In the genomic region with DNA sequence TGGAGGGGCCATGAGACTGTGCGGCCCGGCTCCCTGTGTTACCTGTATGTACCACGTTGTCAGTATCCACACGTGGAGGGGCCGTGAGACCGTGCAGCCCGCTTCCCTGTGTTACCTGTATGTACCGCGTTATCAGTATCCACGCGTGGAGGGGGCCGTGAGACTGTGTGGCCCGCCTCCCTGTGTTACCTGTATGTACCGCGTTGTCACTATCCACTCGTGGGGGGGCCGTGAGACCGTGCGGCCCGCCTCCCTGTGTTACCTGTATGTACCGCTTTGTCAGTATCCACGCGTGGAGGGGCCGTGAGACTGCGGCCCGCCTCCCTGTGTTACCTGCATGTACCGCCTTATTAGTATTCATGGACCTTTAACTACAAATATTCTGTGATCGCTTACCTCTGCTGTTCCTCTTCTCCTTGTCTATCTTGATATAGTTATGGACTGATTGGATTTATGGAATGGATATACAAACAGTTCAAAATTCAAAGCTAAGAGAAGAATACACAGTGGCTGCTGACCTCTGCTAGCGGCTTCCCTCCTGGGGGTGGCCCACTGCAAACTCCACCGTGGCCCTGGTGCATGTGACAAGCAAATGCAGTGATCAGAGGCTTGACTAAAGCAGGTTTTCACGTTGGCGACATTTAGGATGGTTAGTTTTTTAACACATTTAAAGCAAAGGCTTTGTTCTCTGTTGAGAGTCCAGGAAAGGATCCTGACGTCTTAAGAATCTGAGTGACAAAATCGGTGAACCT, we compare ENCODE assay signal across 1 cellular context.
TF ChIP-seq lines count a peak whose summit lies in the region.

No MANE protein-coding gene starts in this region.

TF ChIP-seq in GM23338, 12 proteins besides CTCF, POLR2A, EP300 and RAD21 (continued from another document):
- TF ChIP-seq, protein P1, sequence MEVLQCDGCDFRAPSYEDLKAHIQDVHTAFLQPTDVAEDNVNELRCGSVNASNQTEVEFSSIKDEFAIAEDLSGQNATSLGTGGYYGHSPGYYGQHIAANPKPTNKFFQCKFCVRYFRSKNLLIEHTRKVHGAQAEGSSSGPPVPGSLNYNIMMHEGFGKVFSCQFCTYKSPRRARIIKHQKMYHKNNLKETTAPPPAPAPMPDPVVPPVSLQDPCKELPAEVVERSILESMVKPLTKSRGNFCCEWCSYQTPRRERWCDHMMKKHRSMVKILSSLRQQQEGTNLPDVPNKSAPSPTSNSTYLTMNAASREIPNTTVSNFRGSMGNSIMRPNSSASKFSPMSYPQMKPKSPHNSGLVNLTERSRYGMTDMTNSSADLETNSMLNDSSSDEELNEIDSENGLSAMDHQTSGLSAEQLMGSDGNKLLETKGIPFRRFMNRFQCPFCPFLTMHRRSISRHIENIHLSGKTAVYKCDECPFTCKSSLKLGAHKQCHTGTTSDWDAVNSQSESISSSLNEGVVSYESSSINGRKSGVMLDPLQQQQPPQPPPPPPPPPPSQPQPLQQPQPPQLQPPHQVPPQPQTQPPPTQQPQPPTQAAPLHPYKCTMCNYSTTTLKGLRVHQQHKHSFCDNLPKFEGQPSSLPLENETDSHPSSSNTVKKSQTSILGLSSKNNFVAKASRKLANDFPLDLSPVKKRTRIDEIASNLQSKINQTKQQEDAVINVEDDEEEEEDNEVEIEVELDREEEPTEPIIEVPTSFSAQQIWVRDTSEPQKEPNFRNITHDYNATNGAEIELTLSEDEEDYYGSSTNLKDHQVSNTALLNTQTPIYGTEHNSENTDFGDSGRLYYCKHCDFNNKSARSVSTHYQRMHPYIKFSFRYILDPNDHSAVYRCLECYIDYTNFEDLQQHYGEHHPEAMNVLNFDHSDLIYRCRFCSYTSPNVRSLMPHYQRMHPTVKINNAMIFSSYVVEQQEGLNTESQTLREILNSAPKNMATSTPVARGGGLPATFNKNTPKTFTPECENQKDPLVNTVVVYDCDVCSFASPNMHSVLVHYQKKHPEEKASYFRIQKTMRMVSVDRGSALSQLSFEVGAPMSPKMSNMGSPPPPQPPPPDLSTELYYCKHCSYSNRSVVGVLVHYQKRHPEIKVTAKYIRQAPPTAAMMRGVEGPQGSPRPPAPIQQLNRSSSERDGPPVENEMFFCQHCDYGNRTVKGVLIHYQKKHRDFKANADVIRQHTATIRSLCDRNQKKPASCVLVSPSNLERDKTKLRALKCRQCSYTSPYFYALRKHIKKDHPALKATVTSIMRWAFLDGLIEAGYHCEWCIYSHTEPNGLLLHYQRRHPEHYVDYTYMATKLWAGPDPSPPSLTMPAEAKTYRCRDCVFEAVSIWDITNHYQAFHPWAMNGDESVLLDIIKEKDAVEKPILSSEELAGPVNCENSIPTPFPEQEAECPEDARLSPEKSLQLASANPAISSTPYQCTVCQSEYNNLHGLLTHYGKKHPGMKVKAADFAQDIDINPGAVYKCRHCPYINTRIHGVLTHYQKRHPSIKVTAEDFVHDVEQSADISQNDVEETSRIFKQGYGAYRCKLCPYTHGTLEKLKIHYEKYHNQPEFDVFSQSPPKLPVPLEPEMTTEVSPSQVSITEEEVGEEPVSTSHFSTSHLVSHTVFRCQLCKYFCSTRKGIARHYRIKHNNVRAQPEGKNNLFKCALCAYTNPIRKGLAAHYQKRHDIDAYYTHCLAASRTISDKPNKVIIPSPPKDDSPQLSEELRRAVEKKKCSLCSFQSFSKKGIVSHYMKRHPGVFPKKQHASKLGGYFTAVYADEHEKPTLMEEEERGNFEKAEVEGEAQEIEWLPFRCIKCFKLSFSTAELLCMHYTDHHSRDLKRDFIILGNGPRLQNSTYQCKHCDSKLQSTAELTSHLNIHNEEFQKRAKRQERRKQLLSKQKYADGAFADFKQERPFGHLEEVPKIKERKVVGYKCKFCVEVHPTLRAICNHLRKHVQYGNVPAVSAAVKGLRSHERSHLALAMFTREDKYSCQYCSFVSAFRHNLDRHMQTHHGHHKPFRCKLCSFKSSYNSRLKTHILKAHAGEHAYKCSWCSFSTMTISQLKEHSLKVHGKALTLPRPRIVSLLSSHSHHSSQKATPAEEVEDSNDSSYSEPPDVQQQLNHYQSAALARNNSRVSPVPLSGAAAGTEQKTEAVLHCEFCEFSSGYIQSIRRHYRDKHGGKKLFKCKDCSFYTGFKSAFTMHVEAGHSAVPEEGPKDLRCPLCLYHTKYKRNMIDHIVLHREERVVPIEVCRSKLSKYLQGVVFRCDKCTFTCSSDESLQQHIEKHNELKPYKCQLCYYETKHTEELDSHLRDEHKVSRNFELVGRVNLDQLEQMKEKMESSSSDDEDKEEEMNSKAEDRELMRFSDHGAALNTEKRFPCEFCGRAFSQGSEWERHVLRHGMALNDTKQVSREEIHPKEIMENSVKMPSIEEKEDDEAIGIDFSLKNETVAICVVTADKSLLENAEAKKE (CRISPR knock-in tag; IDR thresholded peaks at IDR 0.05), result no peak
- TF ChIP-seq ZNF114 (CRISPR knock-in tag; IDR thresholded peaks at IDR 0.05) (no peak), STAT1 (IDR thresholded peaks at IDR 0.05; ENCODE audit: unreplicated experiment) (no peak), JUNB (IDR thresholded peaks at IDR 0.05; ENCODE audit: unreplicated experiment) (no peak), EZH2 (IDR thresholded peaks at IDR 0.05; ENCODE audit: low read depth, unreplicated experiment) (no peak), NANOG (IDR thresholded peaks at IDR 0.05; ENCODE audit: borderline replicate concordance) (no peak)
- TF ChIP-seq, protein P2, sequence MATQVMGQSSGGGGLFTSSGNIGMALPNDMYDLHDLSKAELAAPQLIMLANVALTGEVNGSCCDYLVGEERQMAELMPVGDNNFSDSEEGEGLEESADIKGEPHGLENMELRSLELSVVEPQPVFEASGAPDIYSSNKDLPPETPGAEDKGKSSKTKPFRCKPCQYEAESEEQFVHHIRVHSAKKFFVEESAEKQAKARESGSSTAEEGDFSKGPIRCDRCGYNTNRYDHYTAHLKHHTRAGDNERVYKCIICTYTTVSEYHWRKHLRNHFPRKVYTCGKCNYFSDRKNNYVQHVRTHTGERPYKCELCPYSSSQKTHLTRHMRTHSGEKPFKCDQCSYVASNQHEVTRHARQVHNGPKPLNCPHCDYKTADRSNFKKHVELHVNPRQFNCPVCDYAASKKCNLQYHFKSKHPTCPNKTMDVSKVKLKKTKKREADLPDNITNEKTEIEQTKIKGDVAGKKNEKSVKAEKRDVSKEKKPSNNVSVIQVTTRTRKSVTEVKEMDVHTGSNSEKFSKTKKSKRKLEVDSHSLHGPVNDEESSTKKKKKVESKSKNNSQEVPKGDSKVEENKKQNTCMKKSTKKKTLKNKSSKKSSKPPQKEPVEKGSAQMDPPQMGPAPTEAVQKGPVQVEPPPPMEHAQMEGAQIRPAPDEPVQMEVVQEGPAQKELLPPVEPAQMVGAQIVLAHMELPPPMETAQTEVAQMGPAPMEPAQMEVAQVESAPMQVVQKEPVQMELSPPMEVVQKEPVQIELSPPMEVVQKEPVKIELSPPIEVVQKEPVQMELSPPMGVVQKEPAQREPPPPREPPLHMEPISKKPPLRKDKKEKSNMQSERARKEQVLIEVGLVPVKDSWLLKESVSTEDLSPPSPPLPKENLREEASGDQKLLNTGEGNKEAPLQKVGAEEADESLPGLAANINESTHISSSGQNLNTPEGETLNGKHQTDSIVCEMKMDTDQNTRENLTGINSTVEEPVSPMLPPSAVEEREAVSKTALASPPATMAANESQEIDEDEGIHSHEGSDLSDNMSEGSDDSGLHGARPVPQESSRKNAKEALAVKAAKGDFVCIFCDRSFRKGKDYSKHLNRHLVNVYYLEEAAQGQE (IDR thresholded peaks at IDR 0.05; ENCODE audit: unreplicated experiment), result no peak
